9 cellular contexts compared by ENCODE assay signal in genomic region chr10:43667317-43667731, GRCh38. TPM values are rescaled to one million over a fixed set of nuclear protein-coding genes. Genes with fewer than 3 reads are reported as not detected.
A peak's percentile ranks its signal among the peaks of the same experiment; 100 is the strongest.
DNase-seq lines count a peak whose midpoint lies in the region; TF ChIP-seq lines count a peak whose summit lies in the region.
"Had no signal": no experiment of that assay in that cellular context is flagged by ENCODE, and none has a peak within 500 bp of the region (broad histone marks: within the 10 kb centered on the region; RNA-seq: fewer than 3 reads in every experiment).

No MANE protein-coding gene starts in this region.

- no peak overlapping the region for H4K91ac ChIP-seq in H9 (ENCODE audit: insufficient read length, low read depth, low read length)

- no peak overlapping the region for H3K56ac ChIP-seq in H9 (ENCODE audit: insufficient read length, low read depth, low read length)

- peaks cover 0 to 10% of the 10 kb centered on the region in 2 experiments; a peak in 3 of 5 replicates for H3K9me3 Mint-ChIP-seq in H9

- no peak overlapping the region for H3K27ac Mint-ChIP-seq in H9

- no peaks in the 10 kb centered on the region for H4K20me1 ChIP-seq in H9 (ENCODE audit: control insufficient read depth, insufficient read depth, insufficient read length)

- no peak overlapping the region for H4K5ac ChIP-seq in H9 (ENCODE audit: insufficient read length, low read depth, low read length)

- H3K27me3 Mint-ChIP-seq in H9 (ENCODE audit: low read depth), result peaks cover 29% of the 10 kb centered on the region

- H3K14ac ChIP-seq in H9 (ENCODE audit: insufficient read depth, low read length), result peak overlapping the region; percentile 68; the same call in 1 of the 2 replicates

- H3K79me2 ChIP-seq in H9 (ENCODE audit: insufficient read depth, low read length), result no peaks in the 10 kb centered on the region

- WGBS in H9 (ENCODE audit: extremely low coverage, insufficient read length, low lambda C conversion rate), result no CpG with 5 or more reads among the region's 35 CpGs

- H3K4me3 ChIP-seq in epithelial cell of proximal tubule (ENCODE audit: low read depth, low read length), result peak overlapping the region; percentile 39
- H3K4me3 ChIP-seq in muscle layer of colon (ENCODE audit: low read depth in 1 of 2, low read length in 2 of 2), result peak overlapping the region; percentile 32 to 42

- H3K36me3 Mint-ChIP-seq in H9 (ENCODE audit: insufficient read depth in 1 of 3, low read depth in 3 of 3), result no peaks in the 10 kb centered on the region; a peak in 1 of 7 replicates

- TF ChIP-seq CTCF in H9 (conservative IDR thresholded peaks at IDR 0.05) (peak; percentile 65), epithelial cell of proximal tubule (conservative IDR thresholded peaks at IDR 0.05; ENCODE audit: low read depth, low read length) (peak; percentile 57)

- H2BK20ac ChIP-seq in H9 (ENCODE audit: low read depth, low read length, poor library complexity, severe bottlenecking), result no peak overlapping the region

- no peaks in the 10 kb centered on the region for H3K79me1 ChIP-seq in H9 (ENCODE audit: insufficient read depth, low read depth, low read length, poor library complexity, severe bottlenecking)

- H3K9ac ChIP-seq in H9 (ENCODE audit: extremely low read depth, insufficient read length, low read length), result no peak overlapping the region
- H3K9ac ChIP-seq in muscle layer of colon (ENCODE audit: low read length), result no peak overlapping the region

- peaks cover 9 to 14% of the 10 kb centered on the region in 2 experiments; a peak in 3 of 4 replicates for H3K4me1 Mint-ChIP-seq in H9

- H2BK5ac ChIP-seq in H9 (ENCODE audit: insufficient read length, low read length), result no peak overlapping the region

- H3K9me3 ChIP-seq in H9 (ENCODE audit: control insufficient read depth, low read depth, low read length), result no peaks in the 10 kb centered on the region
- no peaks in the 10 kb centered on the region for H3K9me3 ChIP-seq in muscle layer of colon (ENCODE audit: low read length)

- DNase-seq in AG08396 (ENCODE audit: low spot score) (peak; percentile 76), H9 (peak; percentile 73), epithelial cell of proximal tubule (ENCODE audit: low read depth) (no peak), NOMO-1 treated with DMSO at 0.1 percent for 48 hours (lab: John Stamatoyannopoulos, UW; ENCODE audit: unreplicated experiment) (no peak), putamen (ENCODE audit: low spot score) (no peak), RPMI8226 (no peak), NCI-H1436 (lab: John Stamatoyannopoulos, UW) (no peak)
- DNase-seq: naive thymus-derived CD4-positive, alpha-beta T cell had no signal

- H2BK15ac ChIP-seq in H9 (ENCODE audit: low read depth, low read length), result no peak overlapping the region

- H3K27ac ChIP-seq in H9 (ENCODE audit: insufficient read length, low read depth, low read length) (no peak overlapping the region), muscle layer of colon (ENCODE audit: low read depth, low read length) (no peak overlapping the region)

- H4K8ac ChIP-seq in H9 (replicated peaks; ENCODE audit: insufficient read length, low read depth, low read length), result no peak overlapping the region

- no peak overlapping the region for H3K4ac ChIP-seq in H9 (ENCODE audit: low read depth, low read length)

- H3K4me2 ChIP-seq in H9 (ENCODE audit: insufficient read depth, insufficient read length, low read length), result no peak overlapping the region

- no peaks in the 10 kb centered on the region for H3K36me3 ChIP-seq in muscle layer of colon (ENCODE audit: insufficient read depth, low read length)

- no peaks in the 10 kb centered on the region for H3K27me3 ChIP-seq in H9 (ENCODE audit: insufficient read depth, low read length)
- peaks cover 0 to 3% of the 10 kb centered on the region in 2 donors for H3K27me3 ChIP-seq in muscle layer of colon (ENCODE audit: control insufficient read depth in 1 of 2, insufficient read depth in 2 of 2, low read length in 2 of 2)

- H3T11ph ChIP-seq in H9 (ENCODE audit: low read length), result no peak overlapping the region

- H3K4me1 ChIP-seq in H9 (ENCODE audit: insufficient read depth, low read length), result no peaks in the 10 kb centered on the region
- H3K4me1 ChIP-seq in muscle layer of colon (ENCODE audit: insufficient read depth, low read length), result peaks cover 6% of the 10 kb centered on the region

- H2AFZ ChIP-seq in H9 (ENCODE audit: low read length), result no peak overlapping the region

- peak overlapping the region in 1 of 2 experiments; percentile 19; a peak in 2 of 5 replicates for H3K4me3 Mint-ChIP-seq in H9

- H3K23me2 ChIP-seq in H9 (ENCODE audit: insufficient read length, low read depth, low read length, poor library complexity, severe bottlenecking), result peaks cover 7% of the 10 kb centered on the region

- no peak overlapping the region for H3K18ac ChIP-seq in H9 (ENCODE audit: insufficient read length, low read depth, low read length)

- H2AK5ac ChIP-seq in H9 (ENCODE audit: insufficient read length, low read length), result no peak overlapping the region

- no peak overlapping the region for H2BK120ac ChIP-seq in H9 (ENCODE audit: low read depth, low read length, poor library complexity, severe bottlenecking)

- no peak overlapping the region for H2BK12ac ChIP-seq in H9 (ENCODE audit: insufficient read length, low read depth, low read length)

- no peak overlapping the region for H3K23ac ChIP-seq in H9 (ENCODE audit: insufficient read length, low read depth, low read length)

RNA-seq across cellular contexts. Expression of gene ZNF32, which starts 18.6 kb away (rescaled TPM):
- total RNA-seq in H9 (2021) (13.3 and 14.6 TPM in 2 replicates), epithelial cell of proximal tubule (25.8 and 32.1 TPM in 2 replicates)

Comparison
In these comparisons a context has a peak if more than half of its experiments do, and no peak if none do; other contexts are left out.
1. DNase-seq: peak in AG08396 (single experiment) and H9 (single experiment); none in epithelial cell of proximal tubule (single experiment), NOMO-1 treated with DMSO at 0.1 percent for 48 hours (single experiment), putamen (single experiment), RPMI8226 (single experiment) and NCI-H1436 (single experiment).